1 cellular context compared by ENCODE assay signal in genomic region chr6:166308769-166309589, GRCh38.
TF ChIP-seq lines count a peak whose summit lies in the region.

No MANE protein-coding gene starts in this region.

TF ChIP-seq in SK-N-SH treated with all-trans-retinoic acid at 6 μM for 48 hours, 23 proteins besides CTCF, POLR2A, EP300 and RAD21 (continued from another document):
- TF ChIP-seq CSRNP3 (CRISPR knock-in tag; IDR thresholded peaks at IDR 0.05) (no peak), ZNF565 (CRISPR knock-in tag; conservative IDR thresholded peaks at IDR 0.05; ENCODE audit: low read depth) (no peak), ZNF8 (CRISPR knock-in tag; IDR thresholded peaks at IDR 0.05) (no peak), ARNTL (CRISPR knock-in tag; IDR thresholded peaks at IDR 0.05; ENCODE audit: borderline replicate concordance, low read depth) (no peak), TOX (CRISPR knock-in tag; IDR thresholded peaks at IDR 0.05; ENCODE audit: borderline replicate concordance) (no peak), ZFP30 (CRISPR knock-in tag; IDR thresholded peaks at IDR 0.05) (no peak), ESRRG (CRISPR knock-in tag; IDR thresholded peaks at IDR 0.05) (no peak), BACH2 (CRISPR knock-in tag; IDR thresholded peaks at IDR 0.05; ENCODE audit: borderline replicate concordance) (no peak), ISL1 (CRISPR knock-in tag; IDR thresholded peaks at IDR 0.05) (no peak), ZNF70 (CRISPR knock-in tag; IDR thresholded peaks at IDR 0.05) (no peak), PATZ1 (CRISPR knock-in tag; IDR thresholded peaks at IDR 0.05; ENCODE audit: borderline replicate concordance) (no peak), ZC3H10 (CRISPR knock-in tag; IDR thresholded peaks at IDR 0.05) (no peak), GLIS3 (CRISPR knock-in tag; IDR thresholded peaks at IDR 0.05) (no peak), OSR1 (CRISPR knock-in tag; IDR thresholded peaks at IDR 0.05) (no peak)
